ENCODE assay signal across 19 cellular contexts in genomic region chr11:60984149-60984548, GRCh38. TPM values are rescaled to one million over a fixed set of nuclear protein-coding genes. Genes with fewer than 3 reads are reported as not detected.
DNase-seq lines count a peak whose midpoint lies in the region; ATAC-seq, FAIRE-seq and TF ChIP-seq lines count a peak whose summit lies in the region.
"Had no signal": no experiment of that assay in that cellular context is flagged by ENCODE, and none has a peak within 500 bp of the region (broad histone marks: within the 10 kb centered on the region; RNA-seq: fewer than 3 reads in every experiment).

No MANE protein-coding gene starts in this region.

- peaks cover 6% of the 10 kb centered on the region; the same call in 1 of the 3 replicates for H3K4me1 ChIP-seq in A549
- H3K4me1 ChIP-seq in CD4-positive, CD25-positive, alpha-beta regulatory T cell (ENCODE audit: control insufficient read depth, insufficient read depth, low read length, poor library complexity, severe bottlenecking): peaks cover 99% of the 10 kb centered on the region
- H3K4me1 ChIP-seq: psoas muscle, upper lobe of left lung had no signal

- no peaks in the 10 kb centered on the region for H3K9me3 ChIP-seq in A549
- H3K9me3 ChIP-seq in CD4-positive, CD25-positive, alpha-beta regulatory T cell (ENCODE audit: control insufficient read depth in 2 of 2, low read length in 2 of 2): no peaks in the 10 kb centered on the region
- H3K9me3 ChIP-seq: psoas muscle, stomach, upper lobe of left lung had no signal

- CTCF ChIA-PET in A549 (lab: Yijun Ruan, JAX): interaction anchor here (1.3 to 2.2 kb wide), 2 partner anchors 14 to 146 kb away, joined by 6 to 7 read pairs; partner anchors contain the start of gene CD6

- H3K9me3 Mint-ChIP-seq in CD4-positive, CD25-positive, alpha-beta regulatory T cell: no peaks in the 10 kb centered on the region
- H3K9me3 Mint-ChIP-seq in activated T-cell treated with anti-CD3 and anti-CD28 coated beads, Interleukin-2, amount 50 U/mL, for 4 hours: no peaks in the 10 kb centered on the region
- no peaks in the 10 kb centered on the region for H3K9me3 Mint-ChIP-seq in effector memory CD8-positive, alpha-beta T cell
- H3K9me3 Mint-ChIP-seq: mesothelial cell of epicardium had no signal

- H3K36me3 Mint-ChIP-seq in CD4-positive, CD25-positive, alpha-beta regulatory T cell: peaks cover 21% of the 10 kb centered on the region
- H3K36me3 Mint-ChIP-seq in activated T-cell treated with anti-CD3 and anti-CD28 coated beads, Interleukin-2, amount 50 U/mL, for 4 hours (ENCODE audit: insufficient read depth): peaks cover 43% of the 10 kb centered on the region
- H3K36me3 Mint-ChIP-seq in effector memory CD8-positive, alpha-beta T cell (ENCODE audit: insufficient read depth): peaks cover 42% of the 10 kb centered on the region
- H3K36me3 Mint-ChIP-seq: mesothelial cell of epicardium had no signal

- H3K27me3 ChIP-seq in CD4-positive, CD25-positive, alpha-beta regulatory T cell (ENCODE audit: control insufficient read depth, insufficient read depth, low read length): no peaks in the 10 kb centered on the region
- H3K27me3 ChIP-seq: stomach, upper lobe of left lung had no signal

- H3K4me3 ChIP-seq in A549: no peak overlapping the region
- peak overlapping the region; percentile 73 for H3K4me3 ChIP-seq in CD4-positive, CD25-positive, alpha-beta regulatory T cell (ENCODE audit: low read depth, low read length)
- H3K4me3 ChIP-seq: psoas muscle, stomach, upper lobe of left lung had no signal

- peaks cover 22% of the 10 kb centered on the region for H3K36me3 ChIP-seq in CD4-positive, CD25-positive, alpha-beta regulatory T cell (ENCODE audit: control insufficient read depth, insufficient read depth, low read length)
- H3K36me3 ChIP-seq: stomach, upper lobe of left lung had no signal

- DNase-seq in A549 (ENCODE audit: low read depth in 1 of 2, low spot score in 1 of 2): no peak
- no peak for DNase-seq in CD4-positive, CD25-positive, alpha-beta regulatory T cell
- no peak for DNase-seq in activated T-cell treated with anti-CD3 and anti-CD28 coated beads, Interleukin-2, amount 50 U/mL, for 4 hours
- no peak for DNase-seq in effector memory CD8-positive, alpha-beta T cell
- no peak for DNase-seq in NCI-H69 (lab: John Stamatoyannopoulos, UW)
- DNase-seq in NCI-H2196 (lab: John Stamatoyannopoulos, UW; ENCODE audit: unreplicated experiment): no peak
- DNase-seq: activated gamma-delta T cell treated with Interleukin-2 at 50 U/mL for 16 hours; glutamatergic neuron; KBM-7; NCI-H1436 treated with DMSO at 0.1 percent for 48 hours; OCI-M1; psoas muscle; Right ventricle myocardium superior; stimulated activated CD4-positive, alpha-beta T cell treated with anti-CD3 and anti-CD28 coated beads, Interleukin-2, amount 100 ng/mL, for 24 hours; stomach; upper lobe of left lung had no signal

- TF ChIP-seq RAD21 in A549 (conservative IDR thresholded peaks at IDR 0.05 in 1 of 2, IDR thresholded peaks at IDR 0.05 in 1 of 2): no peak

- no peak overlapping the region for H3K4me2 ChIP-seq in A549

- no peak for TF ChIP-seq CTCF in A549 (IDR thresholded peaks at IDR 0.05)

- FAIRE-seq in A549 (lab: Jason Lieb, UNC): no peak
- FAIRE-seq: H54 had no signal

- peaks cover 25 to 97% (median 68%) of the 10 kb centered on the region in 4 donors for H3K4me1 Mint-ChIP-seq in CD4-positive, CD25-positive, alpha-beta regulatory T cell
- H3K4me1 Mint-ChIP-seq in activated T-cell treated with anti-CD3 and anti-CD28 coated beads, Interleukin-2, amount 50 U/mL, for 4 hours (ENCODE audit: low read depth): peaks cover 86% of the 10 kb centered on the region
- peaks cover 62 to 71% of the 10 kb centered on the region in 2 donors for H3K4me1 Mint-ChIP-seq in effector memory CD8-positive, alpha-beta T cell (ENCODE audit: low read depth in 2 of 2)

- H3K27me3 Mint-ChIP-seq in CD4-positive, CD25-positive, alpha-beta regulatory T cell: no peaks in the 10 kb centered on the region
- H3K27me3 Mint-ChIP-seq in activated T-cell treated with anti-CD3 and anti-CD28 coated beads, Interleukin-2, amount 50 U/mL, for 4 hours (ENCODE audit: low read depth): no peaks in the 10 kb centered on the region
- no peaks in the 10 kb centered on the region for H3K27me3 Mint-ChIP-seq in effector memory CD8-positive, alpha-beta T cell

- POLR2A ChIA-PET in A549 (lab: Yijun Ruan, JAX): no interaction called here

- TF ChIP-seq POLR2A in A549 (IDR thresholded peaks at IDR 0.05; ENCODE audit: low read length): no peak

- H3K4me3 Mint-ChIP-seq in CD4-positive, CD25-positive, alpha-beta regulatory T cell: peak overlapping the region; percentile 37 to 93 (median 76)
- peak overlapping the region; percentile 79 for H3K4me3 Mint-ChIP-seq in activated T-cell treated with anti-CD3 and anti-CD28 coated beads, Interleukin-2, amount 50 U/mL, for 4 hours
- peak overlapping the region; percentile 55 to 70 for H3K4me3 Mint-ChIP-seq in effector memory CD8-positive, alpha-beta T cell
- H3K4me3 Mint-ChIP-seq: mesothelial cell of epicardium had no signal

- ATAC-seq in A549: no peak
- ATAC-seq in CD4-positive, CD25-positive, alpha-beta regulatory T cell (ENCODE audit: low read depth in 2 of 2): no peak
- ATAC-seq in activated T-cell treated with anti-CD3 and anti-CD28 coated beads, Interleukin-2, amount 50 U/mL, for 4 hours: no peak
- ATAC-seq in effector memory CD8-positive, alpha-beta T cell (replicated peaks): no peak
- no peak for ATAC-seq in GM21390 (IDR thresholded peaks at IDR 0.05; ENCODE audit: unreplicated experiment)
- ATAC-seq: psoas muscle had no signal

- no peak for TF ChIP-seq EP300 in A549 (IDR thresholded peaks at IDR 0.05)

- H3K27ac ChIP-seq in A549: no peak overlapping the region
- H3K27ac ChIP-seq in CD4-positive, CD25-positive, alpha-beta regulatory T cell (ENCODE audit: insufficient read depth, low read length, poor library complexity, severe bottlenecking): peak overlapping the region; percentile 89
- H3K27ac ChIP-seq: psoas muscle, stomach, upper lobe of left lung had no signal

- peak overlapping the region; percentile 96 to 99 (median 99) for H3K27ac Mint-ChIP-seq in CD4-positive, CD25-positive, alpha-beta regulatory T cell
- peak overlapping the region; percentile 90 to 94 for H3K27ac Mint-ChIP-seq in effector memory CD8-positive, alpha-beta T cell
- H3K27ac Mint-ChIP-seq: mesothelial cell of epicardium had no signal

- 32% methylated on average over 6 of the region's 6 CpGs for WGBS in A549 (ENCODE audit: missing lambda C conversion rate)

TF ChIP-seq in A549, 52 proteins besides CTCF, POLR2A, EP300 and RAD21:
- TF ChIP-seq MAFK (IDR thresholded peaks at IDR 0.05; ENCODE audit: partially characterized antibody) (peak; percentile 83), ZC3H11A (IDR thresholded peaks at IDR 0.05) (no peak)
TF ChIP-seq in A549: peak in this region for 1.

RNA-seq across cellular contexts. Expression of gene CD6, which starts 12.7 kb away (rescaled TPM):
- polyA plus RNA-seq in A549 (2011; rRNA removed) (0.06 TPM in 1 of 2 replicates, not detected in the other), A549 (2017; fragmentation: RNase III; extraction: RNeasy Plus Mini Kit Qiagen cat#74134 plus additional on column Dnase treatment) (0.06 to 0.07 TPM in 2 of 3 replicates, not detected in the other)
- polyA plus RNA-seq in A549 (2012; cell fraction: cytosol; rRNA removed): 0.05 and 0.07 TPM in 2 replicates
- 0.13 and 0.61 TPM in 2 replicates for polyA plus RNA-seq in A549 (2012; cell fraction: nucleus; rRNA removed)
- polyA minus RNA-seq in A549 (2011; rRNA and poly(A)+ RNA removed): not detected in 2 replicates
- total RNA-seq in CD4-positive, CD25-positive, alpha-beta regulatory T cell: 398 TPM
- polyA plus RNA-seq in CD4-positive, CD25-positive, alpha-beta regulatory T cell: 100 to 1,000 TPM; 108 to 188 (median 130) TPM
- 100 to 1,000 TPM; 638 to 711 (median 642) TPM for total RNA-seq in activated T-cell treated with anti-CD3 and anti-CD28 coated beads, Interleukin-2, amount 50 U/mL, for 4 hours

RNA-seq across cellular contexts. Expression of gene SLC15A3, which starts 32.2 kb away (rescaled TPM):
- polyA plus RNA-seq in A549 (2011; rRNA removed) (not detected in 2 replicates), A549 (2017; fragmentation: RNase III; extraction: RNeasy Plus Mini Kit Qiagen cat#74134 plus additional on column Dnase treatment) (not detected in 3 replicates)
- not detected in 2 replicates for polyA plus RNA-seq in A549 (2012; cell fraction: cytosol; rRNA removed)
- polyA plus RNA-seq in A549 (2012; cell fraction: nucleus; rRNA removed): not detected in 2 replicates
- polyA minus RNA-seq in A549 (2011; rRNA and poly(A)+ RNA removed): not detected in 2 replicates
- 1.0 TPM for total RNA-seq in CD4-positive, CD25-positive, alpha-beta regulatory T cell
- under 1 TPM in 1 of 4 donors, not detected in 3; 0.43 TPM for polyA plus RNA-seq in CD4-positive, CD25-positive, alpha-beta regulatory T cell
- total RNA-seq in activated T-cell treated with anti-CD3 and anti-CD28 coated beads, Interleukin-2, amount 50 U/mL, for 4 hours: 1 to 10 TPM; 3.8 to 6.1 (median 5.5) TPM

RNA-seq across cellular contexts. Expression of gene TMEM132A, which starts 59.9 kb away (rescaled TPM):
- polyA plus RNA-seq in A549 (2011; rRNA removed) (18.1 and 19.5 TPM in 2 replicates), A549 (2017; fragmentation: RNase III; extraction: RNeasy Plus Mini Kit Qiagen cat#74134 plus additional on column Dnase treatment) (87.2 to 91.8 TPM (median 88.0 TPM) in 3 replicates)
- polyA plus RNA-seq in A549 (2012; cell fraction: cytosol; rRNA removed): 58.4 and 83.2 TPM in 2 replicates
- 368 and 501 TPM in 2 replicates for polyA plus RNA-seq in A549 (2012; cell fraction: nucleus; rRNA removed)
- 20.1 and 20.2 TPM in 2 replicates for polyA minus RNA-seq in A549 (2011; rRNA and poly(A)+ RNA removed)
- not detected for total RNA-seq in CD4-positive, CD25-positive, alpha-beta regulatory T cell
- polyA plus RNA-seq in CD4-positive, CD25-positive, alpha-beta regulatory T cell: not detected
- total RNA-seq in activated T-cell treated with anti-CD3 and anti-CD28 coated beads, Interleukin-2, amount 50 U/mL, for 4 hours: 1 to 10 TPM in 2 of 3 donors, under 1 TPM in 1; 0.84 to 1.4 (median 1.4) TPM
